ENCODE assay signal across 8 cellular contexts in the genomic region with DNA sequence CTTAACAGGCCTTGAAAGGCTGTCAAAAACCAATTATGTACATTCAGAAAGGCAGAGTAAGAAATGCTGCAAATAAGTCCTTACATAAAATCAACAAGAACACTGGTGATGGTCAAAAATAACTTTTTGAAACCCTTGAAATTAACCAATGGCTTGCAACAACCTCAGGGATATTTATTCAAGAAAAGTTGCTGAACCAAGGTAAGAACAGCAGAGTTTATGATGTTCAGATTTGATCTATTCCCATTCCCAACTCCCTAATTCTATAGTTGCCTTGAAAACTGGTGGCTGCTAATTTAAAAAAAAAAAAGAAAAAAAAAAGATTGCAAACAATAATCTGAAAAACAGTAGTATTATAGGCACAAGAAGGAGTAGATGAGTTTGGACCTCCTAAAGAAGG.
"Had no signal": no experiment of that assay in that cellular context is flagged by ENCODE, and none has a peak within 500 bp of the region (broad histone marks: within the 10 kb centered on the region; RNA-seq: fewer than 3 reads in every experiment).

No MANE protein-coding gene starts in this region.

- H3K4me3 ChIP-seq: GM23248, GM23338, HAP-1 had no signal

- H3K4me2 ChIP-seq: GM23338 had no signal

- H2AFZ ChIP-seq: GM23248, GM23338 had no signal

- H3K27ac ChIP-seq: GM23248 had no signal

- DNase-seq: GM23248, GOT3, H7, H9, HCEC 1CT, HFFc6 had no signal

- H3K36me3 ChIP-seq: HAP-1 had no signal

- H3K4me1 ChIP-seq: HAP-1 had no signal

- H3K9me3 ChIP-seq: HAP-1 had no signal
